9 cellular contexts compared by ENCODE assay signal in the genomic region with DNA sequence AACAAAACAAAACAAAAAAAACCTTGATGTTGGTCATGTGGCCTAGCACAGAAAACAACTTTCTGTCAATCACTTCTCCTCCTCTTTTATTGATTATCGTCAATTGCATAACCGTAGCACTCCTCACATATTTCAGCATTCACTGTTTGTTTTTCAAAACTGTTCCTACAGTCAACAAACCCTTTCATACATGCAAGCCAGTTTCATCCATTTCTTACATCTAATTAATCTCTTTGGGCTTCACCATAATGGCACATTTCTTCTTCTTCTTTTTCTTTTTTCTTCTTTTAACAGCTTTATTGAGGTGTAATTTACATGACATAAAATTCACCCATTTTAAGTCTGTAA.
"Had no signal": no experiment of that assay in that cellular context is flagged by ENCODE, and none has a peak within 500 bp of the region (broad histone marks: within the 10 kb centered on the region; RNA-seq: fewer than 3 reads in every experiment).

No MANE protein-coding gene starts in this region.

- H3K27me3 Mint-ChIP-seq: IgD-negative memory B cell had no signal

- DNase-seq: GM23248, GOT3, H7, HFFc6, KBM-7 had no signal

- H3K4me1 Mint-ChIP-seq: IgD-negative memory B cell had no signal

- H3K9me3 Mint-ChIP-seq: HFFc6 had no signal

- H3K4me3 ChIP-seq: GM23248, HAP-1 had no signal

- H3K36me3 ChIP-seq: HAP-1 had no signal

- H3K27ac ChIP-seq: GM23248, KMS-11 had no signal

- H3K9me3 ChIP-seq: HAP-1 had no signal

- H3K9ac ChIP-seq: GM23248, KMS-11 had no signal

- H3K4me3 Mint-ChIP-seq: HFFc6, IgD-negative memory B cell had no signal

- H3K27ac Mint-ChIP-seq: HFFc6, IgD-negative memory B cell had no signal

- H3K4me1 ChIP-seq: HAP-1 had no signal

- ATAC-seq: HCT116 had no signal
